13 cellular contexts compared by ENCODE assay signal in genomic region chr21:43985690-43986251, GRCh38. TPM values are rescaled to one million over a fixed set of nuclear protein-coding genes. Genes with fewer than 3 reads are reported as not detected.
DNase-seq lines count a peak whose midpoint lies in the region; ATAC-seq and TF ChIP-seq lines count a peak whose summit lies in the region.
"Had no signal": no experiment of that assay in that cellular context is flagged by ENCODE, and none has a peak within 500 bp of the region (broad histone marks: within the 10 kb centered on the region; RNA-seq: fewer than 3 reads in every experiment).

No MANE protein-coding gene starts in this region.

- H2AFZ ChIP-seq in DND-41 (ENCODE audit: low read depth, low read length), result no peak overlapping the region
- peak overlapping the region; percentile 13 for H2AFZ ChIP-seq in neuronal stem cell (ENCODE audit: low read length)

- H3K27me3 ChIP-seq in DND-41 (ENCODE audit: insufficient read depth, low read length, poor library complexity) (no peaks in the 10 kb centered on the region), NT2/D1 (ENCODE audit: insufficient read depth, insufficient read length) (peaks cover 10% of the 10 kb centered on the region), endodermal cell (ENCODE audit: control insufficient read depth, insufficient read depth, low read length, poor library complexity, severe bottlenecking) (no peaks in the 10 kb centered on the region), neuronal stem cell (ENCODE audit: control insufficient read depth in 3 of 3, insufficient read depth in 3 of 3, low read depth in 1 of 3, low read length in 3 of 3) (peaks cover 0 to 4% (median 0%) of the 10 kb centered on the region in 3 experiments)

- H2BK15ac ChIP-seq in neuronal stem cell (ENCODE audit: low read length), result no peak overlapping the region

- H3K4me3 Mint-ChIP-seq in endodermal cell (no peak overlapping the region), HFFc6 (no peak overlapping the region; the same call in 1 of the 2 replicates)
- H3K4me3 Mint-ChIP-seq: activated CD4-positive, alpha-beta T cell treated with anti-CD3 and anti-CD28 coated beads, Interleukin-2, amount 10 ng/mL, durations not matched to agents 24 days and 14 days; activated naive CD4-positive, alpha-beta T cell treated with anti-CD3 and anti-CD28 coated beads, Interleukin-2, amount 10 ng/mL, durations not matched to agents 7 days and 5 days had no signal

- no peak overlapping the region for H2BK120ac ChIP-seq in neuronal stem cell (ENCODE audit: low read depth, low read length)

- H3K9me3 ChIP-seq in DND-41 (ENCODE audit: insufficient read depth, low read length, severe bottlenecking) (no peaks in the 10 kb centered on the region), NT2/D1 (ENCODE audit: insufficient read depth, low read length) (no peaks in the 10 kb centered on the region), endodermal cell (ENCODE audit: control insufficient read depth, low read length) (no peaks in the 10 kb centered on the region), neuronal stem cell (replicated peaks in 1 of 2; ENCODE audit: control insufficient read depth in 2 of 2, insufficient read depth in 1 of 2, low read depth in 1 of 2, low read length in 2 of 2) (no peaks in the 10 kb centered on the region)

- H3K79me2 ChIP-seq in DND-41 (ENCODE audit: insufficient read depth, low read length), result no peaks in the 10 kb centered on the region

- H3K27ac ChIP-seq in DND-41 (ENCODE audit: low read length) (no peak overlapping the region), endodermal cell (ENCODE audit: low read depth, low read length) (no peak overlapping the region), neuronal stem cell (replicated peaks; ENCODE audit: low read length) (no peak overlapping the region)

- no peak for TF ChIP-seq CTCF in DND-41 (IDR thresholded peaks at IDR 0.05; ENCODE audit: borderline replicate concordance, extremely low read depth, low read length, poor library complexity, severe bottlenecking)
- TF ChIP-seq CTCF in endodermal cell (conservative IDR thresholded peaks at IDR 0.05), result no peak
- TF ChIP-seq CTCF in HFFc6 (IDR thresholded peaks at IDR 0.05), result no peak

- H3K4me2 ChIP-seq in DND-41 (ENCODE audit: insufficient read depth, low read length) (no peak overlapping the region), neuronal stem cell (ENCODE audit: insufficient read depth, low read length, poor library complexity, severe bottlenecking) (peak overlapping the region; percentile 50)

- H3K9ac ChIP-seq in DND-41 (ENCODE audit: low read depth, low read length) (no peak overlapping the region), NT2/D1 (ENCODE audit: insufficient read length, low read depth) (peak overlapping the region; percentile 15), endodermal cell (ENCODE audit: extremely low read depth, low read length, poor library complexity, severe bottlenecking) (no peak overlapping the region), neuronal stem cell (ENCODE audit: low read depth, low read length, poor library complexity) (no peak overlapping the region)

- H3K27me3 Mint-ChIP-seq in endodermal cell (ENCODE audit: insufficient read depth) (no peaks in the 10 kb centered on the region), HFFc6 (ENCODE audit: insufficient read depth) (peaks cover 5% of the 10 kb centered on the region; the same call in 1 of the 2 replicates)

- H3K4me3 ChIP-seq in DND-41 (ENCODE audit: low read depth in 1 of 2, low read length in 2 of 2), result no peak overlapping the region
- no peak overlapping the region for H3K4me3 ChIP-seq in NT2/D1 (ENCODE audit: insufficient read length, low read depth)
- H3K4me3 ChIP-seq in endodermal cell (ENCODE audit: low read length), result no peak overlapping the region
- no peak overlapping the region for H3K4me3 ChIP-seq in neuronal stem cell (ENCODE audit: low read length in 2 of 2)

- H3K4me1 Mint-ChIP-seq in endodermal cell (peaks cover 4% of the 10 kb centered on the region), HFFc6 (ENCODE audit: low read depth) (no peaks in the 10 kb centered on the region; the same call in 1 of the 2 replicates)

- H3K79me1 ChIP-seq in neuronal stem cell (ENCODE audit: low read depth, low read length), result peaks cover 1% of the 10 kb centered on the region

- DNase-seq in DND-41 (no peak), NT2/D1 (ENCODE audit: low read depth, low spot score) (no peak), endodermal cell (peak; percentile 81), neuronal stem cell (ENCODE audit: low spot score) (no peak), dermis blood vessel endothelial cell (no peak), HFFc6 (no peak)
- DNase-seq: activated CD4-positive, alpha-beta T cell treated with anti-CD3 and anti-CD28 coated beads, Interleukin-2, amount 10 ng/mL, durations not matched to agents 24 days and 14 days; activated naive CD4-positive, alpha-beta T cell treated with anti-CD3 and anti-CD28 coated beads, Interleukin-2, amount 10 ng/mL, durations not matched to agents 7 days and 5 days; COR-L47; NCI-H1092; NCI-H226; stimulated activated CD4-positive, alpha-beta T cell treated with anti-CD3 and anti-CD28 coated beads, Interleukin-4, amount 100 ng/mL, for 4 hours had no signal

- no peak overlapping the region for H3K14ac ChIP-seq in neuronal stem cell (ENCODE audit: low read length)

- no peaks in the 10 kb centered on the region for H3K9me3 Mint-ChIP-seq in endodermal cell
- H3K9me3 Mint-ChIP-seq in HFFc6, result no peaks in the 10 kb centered on the region
- H3K9me3 Mint-ChIP-seq: activated CD4-positive, alpha-beta T cell treated with anti-CD3 and anti-CD28 coated beads, Interleukin-2, amount 10 ng/mL, durations not matched to agents 24 days and 14 days; activated naive CD4-positive, alpha-beta T cell treated with anti-CD3 and anti-CD28 coated beads, Interleukin-2, amount 10 ng/mL, durations not matched to agents 7 days and 5 days had no signal

- H4K20me1 ChIP-seq in DND-41 (ENCODE audit: insufficient read depth, low read length), result peaks cover 18% of the 10 kb centered on the region

- no peak overlapping the region for H2BK5ac ChIP-seq in neuronal stem cell (ENCODE audit: low read length)

- H3K27ac Mint-ChIP-seq in endodermal cell, result no peak overlapping the region
- H3K27ac Mint-ChIP-seq in HFFc6, result no peak overlapping the region
- H3K27ac Mint-ChIP-seq: activated CD4-positive, alpha-beta T cell treated with anti-CD3 and anti-CD28 coated beads, Interleukin-2, amount 10 ng/mL, durations not matched to agents 24 days and 14 days had no signal

- 0 out of 3 replicates have a peak, but pooled peaks have one; percentile 9 for ATAC-seq in DND-41 (ENCODE audit: insufficient read depth, low read depth)
- ATAC-seq in HG03039 (IDR thresholded peaks at IDR 0.05; ENCODE audit: unreplicated experiment), result no peak

- H2AK5ac ChIP-seq in neuronal stem cell (ENCODE audit: low read depth, low read length), result no peak overlapping the region

- H4K8ac ChIP-seq in neuronal stem cell (ENCODE audit: low read depth, low read length), result peak overlapping the region; percentile 7

- H3K4me1 ChIP-seq in DND-41 (ENCODE audit: insufficient read depth, low read length) (no peaks in the 10 kb centered on the region), NT2/D1 (ENCODE audit: insufficient read depth, insufficient read length) (peaks cover 22% of the 10 kb centered on the region), endodermal cell (ENCODE audit: control insufficient read depth, insufficient read depth, low read length) (no peaks in the 10 kb centered on the region), neuronal stem cell (ENCODE audit: control insufficient read depth in 2 of 2, insufficient read depth in 1 of 2, low read depth in 1 of 2, low read length in 2 of 2) (peaks cover 7 to 14% of the 10 kb centered on the region in 2 donors)

- no peak overlapping the region for H4K91ac ChIP-seq in neuronal stem cell (ENCODE audit: low read depth, low read length, poor library complexity)

- no peak overlapping the region for H3K4ac ChIP-seq in neuronal stem cell (ENCODE audit: low read length)

- H2BK12ac ChIP-seq in neuronal stem cell (ENCODE audit: low read length), result no peak overlapping the region

- H3K18ac ChIP-seq in neuronal stem cell (ENCODE audit: low read length), result peak overlapping the region; percentile 23

- H3K36me3 Mint-ChIP-seq in endodermal cell (ENCODE audit: low read depth), result peaks cover 5% of the 10 kb centered on the region
- peaks cover 14% of the 10 kb centered on the region for H3K36me3 Mint-ChIP-seq in HFFc6 (ENCODE audit: low read depth)

- 53 to 67% methylated on average over 10 to 22 of the region's 22 CpGs for WGBS in endodermal cell (ENCODE audit: insufficient coverage in 1 of 2, insufficient read length in 1 of 2), 2 experiments
- no CpG with 5 or more reads among the region's 22 CpGs for WGBS in neuronal stem cell (ENCODE audit: extremely low coverage in 2 of 2, insufficient read length in 2 of 2, insufficient replicate concordance in 1 of 2), 2 donors

- H3K36me3 ChIP-seq in DND-41 (ENCODE audit: insufficient read depth, low read length) (peaks cover 19% of the 10 kb centered on the region), NT2/D1 (ENCODE audit: insufficient read depth, insufficient read length, low read length) (no peaks in the 10 kb centered on the region), endodermal cell (ENCODE audit: control insufficient read depth, insufficient read depth, low read length) (peaks cover 7% of the 10 kb centered on the region), neuronal stem cell (replicated peaks in 1 of 2; ENCODE audit: control insufficient read depth in 2 of 2, insufficient read depth in 2 of 2, low read length in 2 of 2) (peaks cover 0 to 20% of the 10 kb centered on the region in 2 donors)

- no peak overlapping the region for H3K23ac ChIP-seq in neuronal stem cell (ENCODE audit: low read depth, low read length, poor library complexity)

RNA-seq across cellular contexts. Expression of gene TRAPPC10, which starts 26.3 kb away (rescaled TPM):
- 10 to 100 TPM; 36.8 to 40.1 TPM for total RNA-seq in endodermal cell
- 18.6 TPM for polyA plus RNA-seq in endodermal cell (2013, experiment 1 of 2)
- 18.9 TPM for polyA plus RNA-seq in endodermal cell (2013, experiment 2 of 2)
- polyA plus RNA-seq in neuronal stem cell (2013, experiment 1 of 2), result 11.6 TPM
- 12.2 TPM for polyA plus RNA-seq in neuronal stem cell (2013, experiment 2 of 2)
- total RNA-seq in dermis blood vessel endothelial cell, result 25.5 and 27.0 TPM in 2 replicates
- 10 to 100 TPM; 24.1 to 29.4 (median 27.7) TPM for total RNA-seq in HFFc6 (2021; fragmentation: NEBNext Ultra II Directional; extraction: Animal tissue kit (Norgen Biotek cat#: 25700))
